ENCODE assay signal across 8 cellular contexts in the genomic region with DNA sequence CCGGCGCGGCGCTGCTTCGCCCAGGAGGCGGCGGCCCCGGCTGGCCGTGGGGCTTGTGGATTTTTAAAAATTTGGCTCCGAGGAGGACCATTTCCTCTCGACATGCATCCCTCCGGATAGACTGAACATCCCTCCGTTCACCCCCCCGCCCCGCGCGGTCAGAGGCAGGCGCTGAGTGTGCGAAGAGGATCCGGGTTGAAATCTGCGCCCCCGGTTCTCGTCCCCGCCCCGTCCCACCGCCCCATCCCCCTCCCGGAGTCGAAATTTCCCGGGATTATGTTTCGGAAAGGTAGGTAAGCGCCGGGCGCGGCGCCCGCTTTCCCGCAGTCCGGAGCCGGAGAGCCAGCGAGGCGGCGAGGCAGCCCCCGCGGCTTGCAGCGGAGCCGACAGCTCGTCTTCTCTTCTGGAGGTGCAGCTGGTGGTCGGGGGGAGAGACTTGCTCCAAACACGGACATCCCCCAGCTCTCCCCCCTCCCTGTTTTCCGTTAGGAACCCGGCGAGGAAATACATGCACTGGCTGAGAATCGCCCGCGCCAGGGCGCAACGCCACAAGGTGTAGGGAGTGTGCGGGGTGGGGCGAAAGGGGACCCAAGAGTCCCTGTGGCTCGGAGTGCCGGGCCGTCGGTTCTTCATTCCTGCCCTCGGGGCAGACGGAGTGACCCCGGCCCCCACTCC. TPM values are rescaled to one million over a fixed set of nuclear protein-coding genes. Genes with fewer than 3 reads are reported as not detected.
DNase-seq lines count a peak whose midpoint lies in the region; ATAC-seq and TF ChIP-seq lines count a peak whose summit lies in the region.

Gene PRKCE, plus strand, starts transcription at position 261 of the 675 bp plus-strand sequence.

- intact Hi-C loops in head of caudate nucleus (cut with DNase I): no loop called here

- TF ChIP-seq EP300 in upper lobe of left lung (IDR thresholded peaks at IDR 0.05): no peak

- peaks cover 15 to 42% (median 29%) of the 10 kb centered on the region in 4 donors for H3K4me1 ChIP-seq in upper lobe of left lung

- H3K4me3 Mint-ChIP-seq in activated naive CD4-positive, alpha-beta T cell treated with anti-CD3 and anti-CD28 coated beads, Interleukin-2, amount 50 U/mL, for 24 hours: peak within 1 kb of the TSS; percentile 94

- peak in 1 of 6 experiments; percentile 6 for TF ChIP-seq CTCF in upper lobe of left lung (IDR thresholded peaks at IDR 0.05)

- H3K27ac ChIP-seq in upper lobe of left lung: peak within 1 kb of the TSS; percentile 97 to 100 (median 99)

- no peaks in the 10 kb centered on the region for H3K9me3 Mint-ChIP-seq in activated naive CD4-positive, alpha-beta T cell treated with anti-CD3 and anti-CD28 coated beads, Interleukin-2, amount 50 U/mL, for 24 hours

- no peaks in the 10 kb centered on the region for H3K9me3 ChIP-seq in upper lobe of left lung

- peak within 1 kb of the TSS; percentile 96 for H3K27ac Mint-ChIP-seq in activated naive CD4-positive, alpha-beta T cell treated with anti-CD3 and anti-CD28 coated beads, Interleukin-2, amount 50 U/mL, for 24 hours

- H3K36me3 ChIP-seq in upper lobe of left lung: no peaks in the 10 kb centered on the region

- peak within 1 kb of the TSS; percentile 75 to 97 (median 85) for H3K4me3 ChIP-seq in upper lobe of left lung

- H3K36me3 Mint-ChIP-seq in activated naive CD4-positive, alpha-beta T cell treated with anti-CD3 and anti-CD28 coated beads, Interleukin-2, amount 50 U/mL, for 24 hours: no peaks in the 10 kb centered on the region

- 0 to 1% methylated on average over 4 to 44 of the region's 66 CpGs for WGBS in upper lobe of left lung, 2 donors

- ATAC-seq in HG02938 (IDR thresholded peaks at IDR 0.05; ENCODE audit: unreplicated experiment): peak; percentile 11
- peak; percentile 40 to 41 for ATAC-seq in upper lobe of left lung (ENCODE audit: low FRiP score in 2 of 2)

- H3K4me1 Mint-ChIP-seq in activated naive CD4-positive, alpha-beta T cell treated with anti-CD3 and anti-CD28 coated beads, Interleukin-2, amount 50 U/mL, for 24 hours: peaks cover 45% of the 10 kb centered on the region

- DNase-seq in NCI-H510A (lab: John Stamatoyannopoulos, UW) (peak; percentile 26), NCI-H510A treated with DMSO at 0.1 percent for 48 hours (lab: John Stamatoyannopoulos, UW) (no peak), RPMI7951 (ENCODE audit: low read depth) (peak; percentile 13), head of caudate nucleus (peak in 40 of 42 donors; percentile 33 to 84 (median 64)), occipital lobe (lab: John Stamatoyannopoulos, UW) (no peak), upper lobe of left lung (peak in 1 of 2 donors; percentile 70)

- H3K27me3 ChIP-seq in upper lobe of left lung: no peaks in the 10 kb centered on the region

- no peaks in the 10 kb centered on the region for H3K27me3 Mint-ChIP-seq in activated naive CD4-positive, alpha-beta T cell treated with anti-CD3 and anti-CD28 coated beads, Interleukin-2, amount 50 U/mL, for 24 hours

- no peak for TF ChIP-seq POLR2A in upper lobe of left lung (IDR thresholded peaks at IDR 0.05)

RNA-seq across cellular contexts. Expression of gene PRKCE, which starts in this region (rescaled TPM):
- 28.2 and 30.2 TPM in 2 replicates for total RNA-seq in RPMI7951 (2014; rRNA removed; shearing (Covaris generic))
- total RNA-seq in occipital lobe (62.2 TPM), upper lobe of left lung (100 to 1,000 TPM in 2 of 6 donors, 10 to 100 TPM in 4; 54.9 to 124 (median 75.6) TPM)

Comparison
In these comparisons a context has a peak if more than half of its experiments do, and no peak if none do; other contexts are left out.
1. DNase-seq: peak in NCI-H510A (single experiment), RPMI7951 (single experiment) and head of caudate nucleus (40 of 42); none in NCI-H510A treated with DMSO at 0.1 percent for 48 hours (single experiment) and occipital lobe (single experiment).